Comparison of ENCODE assay signal across 19 cellular contexts in the genomic region with DNA sequence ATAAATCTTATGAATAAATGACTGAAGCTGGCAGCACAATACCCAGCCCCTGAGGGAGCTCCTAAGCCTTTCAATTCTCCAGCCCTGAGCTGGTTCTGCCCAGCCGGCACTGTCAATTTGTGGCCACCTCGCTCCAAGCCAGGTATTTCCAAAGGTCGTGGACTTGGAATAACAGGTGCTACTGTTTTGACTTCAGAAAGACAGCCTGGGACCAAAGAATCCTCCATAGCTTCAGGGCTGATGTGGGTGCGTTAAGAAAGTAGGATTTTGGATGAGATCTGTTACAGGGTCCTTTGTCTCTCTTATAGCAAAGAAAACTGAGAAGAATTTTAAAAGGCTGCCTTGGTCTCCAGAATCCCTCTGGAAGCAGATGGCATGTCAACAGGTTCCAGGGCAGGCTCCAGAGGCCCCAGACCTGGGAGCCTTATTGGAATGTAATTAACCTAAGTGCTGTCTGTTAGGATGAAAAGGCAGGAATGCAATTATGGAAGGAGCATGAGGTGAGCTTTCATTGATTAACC.
"Had no signal": no experiment of that assay in that cellular context is flagged by ENCODE, and none has a peak within 500 bp of the region (broad histone marks: within the 10 kb centered on the region; RNA-seq: fewer than 3 reads in every experiment).

No MANE protein-coding gene starts in this region.

- H3K4me3 ChIP-seq: ascending aorta, coronary artery, gastrocnemius medialis, heart left ventricle, right atrium auricular region, thyroid gland had no signal

- H3K36me3 ChIP-seq: ascending aorta, gastrocnemius medialis, heart left ventricle, right atrium auricular region, thyroid gland had no signal

- H3K9me3 ChIP-seq: ascending aorta, gastrocnemius medialis, heart left ventricle, right atrium auricular region, thyroid gland had no signal

- H3K27ac Mint-ChIP-seq: activated CD4-positive, alpha-beta memory T cell treated with anti-CD3 and anti-CD28 coated beads, Interleukin-2, amount 10 ng/mL, durations not matched to agents 7 days and 5 days; activated CD8-positive, alpha-beta memory T cell treated with anti-CD3 and anti-CD28 coated beads, Interleukin-2, amount 10 ng/mL, durations not matched to agents 7 days and 5 days; activated T-helper 17 cell treated with anti-CD3 and anti-CD28 coated beads, Interleukin-2, amount 50 U/mL, for 72 hours; immature natural killer cell; natural killer cell treated with Interleukin-12 subunit alpha and Interleukin-12 subunit beta and Interleukin-15 and Interleukin-18, amount 100 ng/mL, for 72 hours; T-cell had no signal

- H3K4me3 Mint-ChIP-seq: activated CD4-positive, alpha-beta memory T cell treated with anti-CD3 and anti-CD28 coated beads, Interleukin-2, amount 10 ng/mL, durations not matched to agents 7 days and 5 days; activated CD8-positive, alpha-beta memory T cell treated with anti-CD3 and anti-CD28 coated beads, Interleukin-2, amount 10 ng/mL, durations not matched to agents 7 days and 5 days; activated T-helper 17 cell treated with anti-CD3 and anti-CD28 coated beads, Interleukin-2, amount 50 U/mL, for 72 hours; immature natural killer cell; natural killer cell treated with Interleukin-12 subunit alpha and Interleukin-12 subunit beta and Interleukin-15 and Interleukin-18, amount 100 ng/mL, for 72 hours; T-cell had no signal

- H3K4me1 ChIP-seq: gastrocnemius medialis had no signal

- DNase-seq: activated CD4-positive, alpha-beta memory T cell treated with anti-CD3 and anti-CD28 coated beads, Interleukin-2, amount 10 ng/mL, durations not matched to agents 7 days and 5 days; activated CD4-positive, alpha-beta T cell treated with anti-CD3 and anti-CD28 coated beads for 48 hours; activated CD4-positive, CD25-positive, alpha-beta regulatory T cell; activated CD8-positive, alpha-beta memory T cell treated with anti-CD3 and anti-CD28 coated beads, Interleukin-2, amount 10 ng/mL, durations not matched to agents 7 days and 5 days; activated naive CD4-positive, alpha-beta T cell treated with Interleukin-2 at 50 U/mL for 16 hours; gastrocnemius medialis; heart left ventricle; immature natural killer cell; stimulated activated CD4-positive, alpha-beta T cell treated with anti-CD3 and anti-CD28 coated beads, Interleukin-12 subunit alpha, Interleukin-12 subunit beta, amount 100 ng/mL, for 4 hours; stimulated activated CD4-positive, alpha-beta T cell treated with anti-CD3 and anti-CD28 coated beads, Interleukin-1b, Interleukin-23, amount 100 ng/mL, for 48 hours; stimulated activated CD8-positive, alpha-beta memory T cell treated with anti-CD3 and anti-CD28 coated beads, Interleukin-4, amount 100 ng/mL, for 48 hours; stimulated activated naive CD4-positive, alpha-beta T cell; T-cell; thyroid gland had no signal

- H3K36me3 Mint-ChIP-seq: activated CD8-positive, alpha-beta memory T cell treated with anti-CD3 and anti-CD28 coated beads, Interleukin-2, amount 10 ng/mL, durations not matched to agents 7 days and 5 days; immature natural killer cell; natural killer cell treated with Interleukin-12 subunit alpha and Interleukin-12 subunit beta and Interleukin-15 and Interleukin-18, amount 100 ng/mL, for 72 hours; T-cell had no signal

- H3K27me3 ChIP-seq: ascending aorta, gastrocnemius medialis, heart left ventricle, right atrium auricular region, thyroid gland had no signal

- H3K9me3 Mint-ChIP-seq: activated CD4-positive, alpha-beta memory T cell treated with anti-CD3 and anti-CD28 coated beads, Interleukin-2, amount 10 ng/mL, durations not matched to agents 7 days and 5 days; activated T-helper 17 cell treated with anti-CD3 and anti-CD28 coated beads, Interleukin-2, amount 50 U/mL, for 72 hours; immature natural killer cell; natural killer cell treated with Interleukin-12 subunit alpha and Interleukin-12 subunit beta and Interleukin-15 and Interleukin-18, amount 100 ng/mL, for 72 hours; T-cell had no signal

- H3K27ac ChIP-seq: ascending aorta, coronary artery, gastrocnemius medialis, heart left ventricle, right atrium auricular region, thyroid gland had no signal
